ENCODE assay signal across 13 cellular contexts in the genomic region with DNA sequence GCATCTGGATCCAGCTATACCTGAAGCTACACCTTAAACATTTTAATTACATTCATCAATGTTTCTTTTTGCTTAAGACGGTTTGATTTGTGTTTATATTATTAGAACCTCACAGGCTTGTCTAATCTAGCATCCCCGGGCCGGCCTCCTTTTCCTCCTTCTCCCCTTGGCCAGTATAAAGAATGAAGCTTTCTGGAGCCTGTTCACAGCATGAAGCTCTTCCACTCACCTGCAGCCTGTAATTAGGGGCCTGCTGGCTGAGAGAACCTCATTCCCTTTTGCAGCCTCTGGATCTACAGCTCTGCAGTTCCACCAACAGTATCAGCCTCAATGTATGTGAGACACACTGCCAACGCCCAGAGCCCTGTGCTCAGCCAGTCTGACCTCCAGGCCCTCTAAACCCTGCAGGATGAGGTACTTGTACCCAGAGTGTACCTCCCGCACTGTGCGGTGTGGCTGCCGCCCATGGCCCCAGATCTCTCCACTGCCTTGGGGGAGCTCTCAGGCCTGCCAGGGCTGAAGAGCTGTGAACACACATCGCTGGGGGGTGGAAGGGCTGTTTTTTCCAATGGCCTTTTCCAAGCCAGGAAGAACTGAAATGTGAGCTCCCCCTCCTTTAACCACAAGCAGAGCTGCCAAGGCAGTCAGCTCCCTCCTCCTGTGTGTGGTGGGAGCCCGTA.
DNase-seq lines count a peak whose midpoint lies in the region; ATAC-seq and TF ChIP-seq lines count a peak whose summit lies in the region.
"Had no signal": no experiment of that assay in that cellular context is flagged by ENCODE, and none has a peak within 500 bp of the region (broad histone marks: within the 10 kb centered on the region; RNA-seq: fewer than 3 reads in every experiment).

No MANE protein-coding gene starts in this region.

- no peak overlapping the region for H3K9ac ChIP-seq in GM23248
- H3K9ac ChIP-seq: KMS-11, parathyroid adenoma had no signal

- H3K4me2 ChIP-seq in GM23248 (ENCODE audit: unreplicated experiment) = no peak overlapping the region
- H3K4me2 ChIP-seq: KMS-11 had no signal

- H2AFZ ChIP-seq in GM23248 = no peak overlapping the region
- H2AFZ ChIP-seq: parathyroid adenoma had no signal

- H3K4me1 ChIP-seq in GM23248 (ENCODE audit: insufficient read depth) (peaks cover 14% of the 10 kb centered on the region), lung (ENCODE audit: control insufficient read depth in 2 of 2, insufficient read depth in 2 of 2, low read length in 2 of 2) (no peaks in the 10 kb centered on the region)
- H3K4me1 ChIP-seq: parathyroid adenoma had no signal

- ATAC-seq in lung (ENCODE audit: insufficient read depth, low FRiP score) (no peak), HG03469 (IDR thresholded peaks at IDR 0.05; ENCODE audit: unreplicated experiment) (no peak), GM18519 (IDR thresholded peaks at IDR 0.05; ENCODE audit: low FRiP score, unreplicated experiment) (no peak), HG03457 (IDR thresholded peaks at IDR 0.05; ENCODE audit: unreplicated experiment) (no peak)
- ATAC-seq: GM12878 had no signal

- H3K36me3 ChIP-seq in GM23248 (ENCODE audit: low read depth) (no peaks in the 10 kb centered on the region), lung (ENCODE audit: control insufficient read depth in 2 of 2, insufficient read depth in 2 of 2, low read length in 2 of 2) (no peaks in the 10 kb centered on the region)

- POLR2A ChIA-PET in AG04449 (lab: Yijun Ruan, JAX) = interaction anchor here (1.3 kb wide), 1 partner anchor 40 kb away, joined by 3 read pairs; no protein-coding TSS in a partner anchor

- H3K9me3 ChIP-seq in GM23248 (ENCODE audit: low read depth) (no peaks in the 10 kb centered on the region), lung (ENCODE audit: control insufficient read depth in 2 of 2, insufficient read depth in 1 of 2, low read length in 1 of 2) (no peaks in the 10 kb centered on the region)

- H3K27ac ChIP-seq in GM23248 (no peak overlapping the region), lung (ENCODE audit: low read depth in 1 of 2, low read length in 1 of 2) (no peak overlapping the region)
- H3K27ac ChIP-seq: C4-2B, KMS-11, parathyroid adenoma had no signal

- H4K20me1 ChIP-seq in GM23248 (ENCODE audit: insufficient read depth) = no peaks in the 10 kb centered on the region

- H3K9me2 ChIP-seq in GM23248 (ENCODE audit: insufficient read depth) = no peaks in the 10 kb centered on the region

- DNase-seq in AG04449 (ENCODE audit: low read depth, low spot score) = peak; percentile 49
- peak; percentile 49 for DNase-seq in GM23248
- DNase-seq in astrocyte of the cerebellum (ENCODE audit: low read depth) = peak; percentile 94
- DNase-seq in lung (ENCODE audit: low spot score) = peak; percentile 28
- no peak for DNase-seq in G401 (ENCODE audit: low spot score)
- DNase-seq: activated T-cell treated with anti-CD3 and anti-CD28 coated beads, Interleukin-2, amount 50 U/mL, for 24 hours had no signal

- H3K4me3 ChIP-seq in AG04449 (ENCODE audit: low read depth, low read length) = no peak overlapping the region
- no peak overlapping the region for H3K4me3 ChIP-seq in GM23248
- no peak overlapping the region for H3K4me3 ChIP-seq in astrocyte of the cerebellum (ENCODE audit: low read depth, low read length)
- H3K4me3 ChIP-seq in lung = no peak overlapping the region
- H3K4me3 ChIP-seq: GM12878 had no signal

- peaks cover 6% of the 10 kb centered on the region for H3F3A ChIP-seq in GM23248 (ENCODE audit: insufficient read depth)

- in situ Hi-C loops in GM23248 (cut with MboI) (no loop called here), astrocyte of the cerebellum (cut with HindIII; ENCODE audit: low sequenced_read_pairs) (no loop called here), G401 (cut with HindIII; ENCODE audit: low sequenced_read_pairs) (no loop called here)

- CTCF ChIA-PET in AG04449 (lab: Yijun Ruan, JAX) = interaction anchor here (1.0 to 2.0 kb wide), 8 partner anchors 104 to 243 kb away, joined by 3 to 6 read pairs (median 4); no protein-coding TSS in a partner anchor

- no peaks in the 10 kb centered on the region for H3K79me2 ChIP-seq in GM23248 (ENCODE audit: insufficient read depth)
- H3K79me2 ChIP-seq: parathyroid adenoma had no signal

- H3K27me3 ChIP-seq in GM23248 (replicated peaks; ENCODE audit: insufficient read depth) = no peaks in the 10 kb centered on the region
- no peaks in the 10 kb centered on the region for H3K27me3 ChIP-seq in lung (ENCODE audit: control insufficient read depth, insufficient read depth)

- 76 to 77% methylated on average over 9 of the region's 9 CpGs for WGBS in GM23248 (ENCODE audit: low coverage in 1 of 2, low lambda C conversion rate in 2 of 2, missing lambda C conversion rate in 2 of 2), 2 experiments
- WGBS in lung, 2 donors = 55 to 69% methylated on average over 9 of the region's 9 CpGs

- no peak for TF ChIP-seq CTCF in AG04449 (IDR thresholded peaks at IDR 0.05; ENCODE audit: insufficient read depth, low read length, missing control alignments)
- TF ChIP-seq CTCF in astrocyte of the cerebellum (IDR thresholded peaks at IDR 0.05; ENCODE audit: low read depth, low read length, missing control alignments) = no peak
- TF ChIP-seq CTCF in lung (IDR thresholded peaks at IDR 0.05; ENCODE audit: control extremely low read depth, extremely low read depth) = no peak
